ENCODE assay signal across 8 cellular contexts in the genomic region with DNA sequence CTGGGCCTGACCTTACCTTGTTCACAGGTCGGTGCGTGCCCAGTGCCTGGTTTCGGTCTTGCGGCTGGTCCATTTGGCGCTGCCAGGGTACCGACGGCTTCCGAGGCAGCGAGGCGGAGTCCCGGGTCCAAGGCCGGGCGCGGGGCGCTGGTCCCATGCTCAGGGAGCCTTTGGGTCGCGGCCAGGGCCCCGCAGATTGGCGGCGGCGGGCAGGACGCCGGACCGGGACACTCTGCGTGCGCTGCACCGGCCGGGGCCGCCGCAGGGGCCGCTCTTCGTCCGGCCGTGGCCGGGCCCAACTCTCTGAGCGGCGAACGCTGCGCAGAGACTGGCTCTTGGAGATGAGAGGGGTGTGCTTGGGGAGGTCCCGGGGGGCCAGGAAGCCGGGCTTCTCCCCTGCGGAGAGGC. TPM values are rescaled to one million over a fixed set of nuclear protein-coding genes. Genes with fewer than 3 reads are reported as not detected.
DNase-seq lines count a peak whose midpoint lies in the region; ATAC-seq and TF ChIP-seq lines count a peak whose summit lies in the region.
"Had no signal": no experiment of that assay in that cellular context is flagged by ENCODE, and none has a peak within 500 bp of the region (broad histone marks: within the 10 kb centered on the region; RNA-seq: fewer than 3 reads in every experiment).

No MANE protein-coding gene starts in this region.

- no peaks in the 10 kb centered on the region for H3K36me3 ChIP-seq in mucosa of descending colon (ENCODE audit: low read depth)

- DNase-seq in AG10803 (ENCODE audit: low read depth) (no peak), dorsolateral prefrontal cortex (no peak), mucosa of descending colon (no peak), NCI-H748 (lab: John Stamatoyannopoulos, UW; ENCODE audit: unreplicated experiment) (no peak), NCI-H1436 treated with DMSO at 0.1 percent for 48 hours (lab: John Stamatoyannopoulos, UW) (no peak)
- no peak for DNase-seq in activated naive CD4-positive, alpha-beta T cell treated with anti-CD3 and anti-CD28 coated beads, Interleukin-2, amount 50 U/mL, for 16 hours
- DNase-seq: COR-L47, SW 1271 had no signal

- peak overlapping the region in 1 of 59 donors; percentile 16 for H3K27ac ChIP-seq in dorsolateral prefrontal cortex

- H3K9me3 ChIP-seq in mucosa of descending colon = no peaks in the 10 kb centered on the region

- H3K4me3 ChIP-seq in AG10803 (ENCODE audit: low read length) (peak overlapping the region; percentile 58), dorsolateral prefrontal cortex (peak overlapping the region in 57 of 59 donors; percentile 18 to 66 (median 44)), mucosa of descending colon (no peak overlapping the region)

- ATAC-seq in mucosa of descending colon = peak; percentile 6

- peaks cover 29% of the 10 kb centered on the region for H3K4me1 ChIP-seq in mucosa of descending colon (ENCODE audit: low read depth)

- peak; percentile 13 for TF ChIP-seq CTCF in AG10803 (conservative IDR thresholded peaks at IDR 0.05; ENCODE audit: low read length)
- peak in 3 of 56 donors; percentile 4 to 13 (median 8) for TF ChIP-seq CTCF in dorsolateral prefrontal cortex (IDR thresholded peaks at IDR 0.05 in 54 of 56, conservative IDR thresholded peaks at IDR 0.05 in 2 of 56; ENCODE audit: low read depth in 1 of 56, partially characterized antibody in 56 of 56)
- TF ChIP-seq CTCF in mucosa of descending colon (IDR thresholded peaks at IDR 0.05) = no peak

- H3K27me3 ChIP-seq in dorsolateral prefrontal cortex = peaks cover 0 to 59% (median 43%) of the 10 kb centered on the region in 45 donors

- intact Hi-C loops in dorsolateral prefrontal cortex (cut with DNase I) (loop anchor here in 1 of 2 donors (10.0 kb wide), 1 partner anchor 102 kb away; no protein-coding TSS in a partner anchor), mucosa of descending colon (cut with DNase I, micrococcal nuclease) (no loop called here)

RNA-seq across cellular contexts. Expression of a gene that starts 3.3 kb away (rescaled TPM):
- total RNA-seq in dorsolateral prefrontal cortex (10 to 100 TPM; 26.2 to 74.6 (median 41.4) TPM), mucosa of descending colon (10 to 100 TPM; 26.7 to 39.9 (median 28.1) TPM)

RNA-seq across cellular contexts. Expression of a gene that starts 11.2 kb away (rescaled TPM):
- 10 to 100 TPM in 3 of 120 experiments, 1 to 10 TPM in 113, under 1 TPM in 4; 0.28 to 11.0 (median 3.1) TPM for total RNA-seq in dorsolateral prefrontal cortex
- total RNA-seq in mucosa of descending colon = 1 to 10 TPM; 4.0 to 5.2 (median 5.1) TPM

RNA-seq across cellular contexts. Expression of a gene that starts 26.2 kb away (rescaled TPM):
- total RNA-seq in dorsolateral prefrontal cortex (under 1 TPM in 1 of 120 experiments, not detected in 119; 0.18 TPM), mucosa of descending colon (not detected)

RNA-seq across cellular contexts. Expression of a gene that starts 34.3 kb away (rescaled TPM):
- total RNA-seq in dorsolateral prefrontal cortex = 100 to 1,000 TPM; 104 to 260 (median 142) TPM
- 100 to 1,000 TPM in 1 of 3 donors, 10 to 100 TPM in 2; 74.4 to 111 (median 96.0) TPM for total RNA-seq in mucosa of descending colon

RNA-seq across cellular contexts. Expression of a gene that starts 55.2 kb away (rescaled TPM):
- total RNA-seq in dorsolateral prefrontal cortex = under 1 TPM in 1 of 120 experiments, not detected in 119; 0.29 TPM
- total RNA-seq in mucosa of descending colon = under 1 TPM in 2 of 3 donors, not detected in 1; 0.12 to 0.19 TPM
